8 cellular contexts compared by ENCODE assay signal in the genomic region with DNA sequence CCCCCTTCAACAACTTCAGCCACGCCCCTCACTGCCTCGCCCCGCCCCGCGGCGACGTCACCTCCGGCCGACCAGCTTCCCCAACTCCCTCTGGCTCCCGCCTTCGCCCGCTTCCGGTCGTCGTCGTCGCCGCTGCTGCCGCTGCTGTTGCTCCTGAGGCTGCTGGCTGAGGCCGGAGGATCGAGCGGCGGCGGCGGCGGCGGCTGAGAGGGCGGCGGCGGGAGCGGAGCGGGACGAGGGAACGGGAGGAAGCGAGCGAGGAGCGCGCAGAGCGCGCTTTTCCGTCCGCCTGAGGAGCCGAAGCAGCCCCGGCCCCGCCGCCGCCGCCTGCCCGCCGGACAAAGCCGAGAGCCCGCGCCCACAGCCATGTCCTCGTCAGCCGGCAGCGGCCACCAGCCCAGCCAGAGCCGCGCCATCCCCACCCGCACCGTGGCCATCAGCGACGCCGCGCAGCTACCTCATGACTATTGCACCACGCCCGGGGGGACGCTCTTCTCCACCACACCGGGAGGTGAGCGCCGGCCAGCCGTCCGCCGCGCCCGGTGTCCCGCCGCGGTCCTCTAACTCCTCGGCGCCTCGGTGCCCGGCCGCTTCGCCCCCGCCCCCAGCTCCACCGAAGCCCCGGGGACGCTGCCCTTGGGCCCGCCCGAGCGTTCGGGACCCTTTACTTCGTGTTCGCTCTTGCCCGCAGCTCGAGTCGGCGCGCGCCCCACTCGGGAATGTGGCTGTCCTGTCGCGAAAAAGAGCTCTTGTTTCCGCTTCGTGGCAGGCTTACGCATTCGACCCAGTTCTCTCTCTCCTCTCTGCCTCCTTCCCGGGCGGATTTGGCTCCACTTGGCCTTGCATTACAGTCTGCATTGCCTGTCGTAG. TPM values are rescaled to one million over a fixed set of nuclear protein-coding genes. Genes with fewer than 3 reads are reported as not detected.
A peak's percentile ranks its signal among the peaks of the same experiment; 100 is the strongest.
DNase-seq lines count a peak whose midpoint lies in the region; ATAC-seq, FAIRE-seq and TF ChIP-seq lines count a peak whose summit lies in the region.

A gene with protein sequence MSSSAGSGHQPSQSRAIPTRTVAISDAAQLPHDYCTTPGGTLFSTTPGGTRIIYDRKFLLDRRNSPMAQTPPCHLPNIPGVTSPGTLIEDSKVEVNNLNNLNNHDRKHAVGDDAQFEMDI (plus strand): TSS at position 110 of the 870 bp plus-strand sequence. CDS start 257 bp downstream, at position 367.

- ATAC-seq in natural killer cell treated with Interleukin-12 subunit alpha and Interleukin-12 subunit beta and Interleukin-15 and Interleukin-18, amount 100 ng/mL, for 72 hours, result peak; percentile 97 to 99
- ATAC-seq in stimulated activated naive CD8-positive, alpha-beta T cell treated with anti-CD3 and anti-CD28 coated beads, Interleukin-15, Interleukin-2, amounts not matched to agents 100 U/mL and 50 U/mL, for 24 hours, result peak; percentile 97

- peak within 1 kb of the TSS; percentile 90 for H3K4me3 ChIP-seq in fibroblast of pulmonary artery (replicated peaks; ENCODE audit: low read depth, low read length)

- no peaks in the 10 kb centered on the region for H3K27me3 Mint-ChIP-seq in natural killer cell treated with Interleukin-12 subunit alpha and Interleukin-12 subunit beta and Interleukin-15 and Interleukin-18, amount 100 ng/mL, for 72 hours

- no peaks in the 10 kb centered on the region for H3K36me3 Mint-ChIP-seq in natural killer cell treated with Interleukin-12 subunit alpha and Interleukin-12 subunit beta and Interleukin-15 and Interleukin-18, amount 100 ng/mL, for 72 hours

- peaks cover 40% of the 10 kb centered on the region in 2 donors for H3K4me1 Mint-ChIP-seq in natural killer cell treated with Interleukin-12 subunit alpha and Interleukin-12 subunit beta and Interleukin-15 and Interleukin-18, amount 100 ng/mL, for 72 hours (ENCODE audit: low read depth in 2 of 2)

- H3K27ac Mint-ChIP-seq in natural killer cell treated with Interleukin-12 subunit alpha and Interleukin-12 subunit beta and Interleukin-15 and Interleukin-18, amount 100 ng/mL, for 72 hours, result peak within 1 kb of the TSS; percentile 89 to 97

- peak; percentile 89 for FAIRE-seq in H54 (lab: Jason Lieb, UNC)

- DNase-seq in EL, result peak; percentile 96
- DNase-seq in H54 (ENCODE audit: insufficient read length, low spot score), result peak; percentile 97
- DNase-seq in M059J (ENCODE audit: low read depth), result peak; percentile 91
- DNase-seq in SHP77 (lab: John Stamatoyannopoulos, UW), result peak; percentile 37 to 68
- peak; percentile 99 for DNase-seq in activated effector memory CD4-positive, alpha-beta T cell treated with Interleukin-2 at 50 U/mL for 16 hours
- DNase-seq in fibroblast of pulmonary artery (ENCODE audit: low read depth), result peak; percentile 96
- peak; percentile 97 for DNase-seq in natural killer cell treated with Interleukin-12 subunit alpha and Interleukin-12 subunit beta and Interleukin-15 and Interleukin-18, amount 100 ng/mL, for 72 hours (ENCODE audit: low spot score)
- peak; percentile 100 for DNase-seq in stimulated activated naive CD8-positive, alpha-beta T cell treated with anti-CD3 and anti-CD28 coated beads, Interleukin-15, Interleukin-2, amounts not matched to agents 100 U/mL and 50 U/mL, for 24 hours

- H3K9me3 Mint-ChIP-seq in natural killer cell treated with Interleukin-12 subunit alpha and Interleukin-12 subunit beta and Interleukin-15 and Interleukin-18, amount 100 ng/mL, for 72 hours, result no peaks in the 10 kb centered on the region

- H3K4me3 Mint-ChIP-seq in natural killer cell treated with Interleukin-12 subunit alpha and Interleukin-12 subunit beta and Interleukin-15 and Interleukin-18, amount 100 ng/mL, for 72 hours, result peak within 1 kb of the TSS; percentile 98

- peak; percentile 94 for TF ChIP-seq POLR2A in H54 (IDR thresholded peaks at IDR 0.05; ENCODE audit: low read depth, low read length)

- no peak for TF ChIP-seq CTCF in fibroblast of pulmonary artery (IDR thresholded peaks at IDR 0.05; ENCODE audit: low read length, missing control alignments)

RNA-seq across cellular contexts. Expression of the gene that starts here (rescaled TPM):
- total RNA-seq in M059J (2014; rRNA removed; shearing (Covaris generic)), result 33.9 and 46.0 TPM in 2 replicates
- 10 to 100 TPM; 49.8 to 54.6 TPM for total RNA-seq in natural killer cell treated with Interleukin-12 subunit alpha and Interleukin-12 subunit beta and Interleukin-15 and Interleukin-18, amount 100 ng/mL, for 72 hours

Comparison
In these comparisons a context has a peak if more than half of its experiments do, and no peak if none do; other contexts are left out.
1. Peak in every context shown above with its lines: DNase-seq, ATAC-seq and H3K4me3 ChIP-seq.